In genomic region chr21:41362605-41363369, GRCh38 we compare ENCODE assay signal across 9 cellular contexts. TPM values are rescaled to one million over a fixed set of nuclear protein-coding genes. Genes with fewer than 3 reads are reported as not detected.
A peak's percentile ranks its signal among the peaks of the same experiment; 100 is the strongest.
DNase-seq lines count a peak whose midpoint lies in the region; ATAC-seq and TF ChIP-seq lines count a peak whose summit lies in the region.
"Had no signal": no experiment of that assay in that cellular context is flagged by ENCODE, and none has a peak within 500 bp of the region (broad histone marks: within the 10 kb centered on the region; RNA-seq: fewer than 3 reads in every experiment).

No MANE protein-coding gene starts in this region.

- H3K27ac Mint-ChIP-seq in activated B cell treated with CpG ODN at 0.5 μM for 24 hours (peak overlapping the region; percentile 97), progenitor cell of endocrine pancreas (no peak overlapping the region)
- peak overlapping the region; percentile 92 to 94 for H3K27ac Mint-ChIP-seq in stimulated activated naive CD8-positive, alpha-beta T cell treated with anti-CD3 and anti-CD28 coated beads, Interleukin-15, amount 100 ng/mL, for 72 hours

- ATAC-seq in GM18511 (IDR thresholded peaks at IDR 0.05; ENCODE audit: unreplicated experiment), result peak; percentile 2
- ATAC-seq in activated B cell treated with CpG ODN at 0.5 μM for 24 hours (ENCODE audit: low read depth), result no peak
- no peak for ATAC-seq in right cardiac atrium
- no peak for ATAC-seq in stimulated activated naive CD8-positive, alpha-beta T cell treated with anti-CD3 and anti-CD28 coated beads, Interleukin-15, amount 100 ng/mL, for 72 hours

- H3K27ac ChIP-seq in right cardiac atrium (ENCODE audit: low read length), result peak overlapping the region; percentile 99

- WGBS in right cardiac atrium, result 82% methylated on average over 16 of the region's 16 CpGs

- POLR2A ChIA-PET in activated B cell treated with CpG ODN at 0.5 μM for 24 hours (lab: Charles Lee), result interaction anchor here (0.6 to 2.5 kb wide), 11 partner anchors 7 to 196 kb away, joined by 3 to 13 read pairs (median 6); partner anchors contain the start of gene MX1

- H3K36me3 Mint-ChIP-seq in activated B cell treated with CpG ODN at 0.5 μM for 24 hours (ENCODE audit: low read depth) (peaks cover 18% of the 10 kb centered on the region), progenitor cell of endocrine pancreas (ENCODE audit: insufficient read depth) (no peaks in the 10 kb centered on the region)

- DNase-seq in activated B cell treated with CpG ODN at 0.5 μM for 24 hours (no peak), right cardiac atrium (no peak), NCI-H446 (lab: John Stamatoyannopoulos, UW) (no peak), NCI-H2107 treated with DMSO at 0.1 percent for 48 hours (lab: John Stamatoyannopoulos, UW; ENCODE audit: unreplicated experiment) (no peak), progenitor cell of endocrine pancreas (ENCODE audit: low spot score, unreplicated experiment) (no peak)
- no peak for DNase-seq in stimulated activated naive CD8-positive, alpha-beta T cell treated with anti-CD3 and anti-CD28 coated beads, Interleukin-15, amount 100 ng/mL, for 72 hours

- H3K27me3 Mint-ChIP-seq in activated B cell treated with CpG ODN at 0.5 μM for 24 hours (no peaks in the 10 kb centered on the region), progenitor cell of endocrine pancreas (peaks cover 11% of the 10 kb centered on the region)
- H3K27me3 Mint-ChIP-seq in stimulated activated naive CD8-positive, alpha-beta T cell treated with anti-CD3 and anti-CD28 coated beads, Interleukin-15, amount 100 ng/mL, for 72 hours, result no peaks in the 10 kb centered on the region

- intact Hi-C loops in activated B cell treated with CpG ODN at 0.5 μM for 24 hours (cut with micrococcal nuclease) (loop anchor here (5.0 to 10.0 kb wide), 2 partner anchors 515 to 702 kb away; partner anchors contain the start of gene PRDM15), right cardiac atrium (cut with DNase I) (no loop called here)

- no peaks in the 10 kb centered on the region for H3K9me3 ChIP-seq in right cardiac atrium (ENCODE audit: control insufficient read depth, low read length)

- H3K9me3 Mint-ChIP-seq in activated B cell treated with CpG ODN at 0.5 μM for 24 hours, result no peaks in the 10 kb centered on the region
- no peaks in the 10 kb centered on the region for H3K9me3 Mint-ChIP-seq in stimulated activated naive CD8-positive, alpha-beta T cell treated with anti-CD3 and anti-CD28 coated beads, Interleukin-15, amount 100 ng/mL, for 72 hours
- no peaks in the 10 kb centered on the region for H3K9me3 Mint-ChIP-seq in progenitor cell of endocrine pancreas (ENCODE audit: low read depth)

- H3K4me3 Mint-ChIP-seq in activated B cell treated with CpG ODN at 0.5 μM for 24 hours (peak overlapping the region; percentile 84), progenitor cell of endocrine pancreas (ENCODE audit: low read depth) (no peak overlapping the region)
- H3K4me3 Mint-ChIP-seq in stimulated activated naive CD8-positive, alpha-beta T cell treated with anti-CD3 and anti-CD28 coated beads, Interleukin-15, amount 100 ng/mL, for 72 hours, result peak overlapping the region; percentile 87 to 96

- CTCF ChIA-PET in activated B cell treated with CpG ODN at 0.5 μM for 24 hours (lab: Charles Lee), result no interaction called here

- H3K4me1 Mint-ChIP-seq in activated B cell treated with CpG ODN at 0.5 μM for 24 hours (peaks cover 69% of the 10 kb centered on the region), progenitor cell of endocrine pancreas (ENCODE audit: low read depth) (peaks cover 3% of the 10 kb centered on the region)
- H3K4me1 Mint-ChIP-seq in stimulated activated naive CD8-positive, alpha-beta T cell treated with anti-CD3 and anti-CD28 coated beads, Interleukin-15, amount 100 ng/mL, for 72 hours, result peaks cover 57% of the 10 kb centered on the region

- peak overlapping the region; percentile 52 for H3K4me3 ChIP-seq in right cardiac atrium (ENCODE audit: low read length)

- H3K4me1 ChIP-seq in right cardiac atrium (ENCODE audit: control insufficient read depth, insufficient read depth, low read length), result no peaks in the 10 kb centered on the region

- no peaks in the 10 kb centered on the region for H3K27me3 ChIP-seq in right cardiac atrium (ENCODE audit: control insufficient read depth, insufficient read depth)

- TF ChIP-seq CTCF in activated B cell treated with CpG ODN at 0.5 μM for 24 hours (IDR thresholded peaks at IDR 0.05) (no peak), progenitor cell of endocrine pancreas (IDR thresholded peaks at IDR 0.05; ENCODE audit: unreplicated experiment) (no peak)

RNA-seq across cellular contexts. Expression of gene MX2, which starts 1.0 kb away (rescaled TPM):
- 32.6 and 34.4 TPM in 2 replicates for total RNA-seq in activated B cell treated with CpG ODN at 0.5 μM for 24 hours
- 10 to 100 TPM in 2 of 4 donors, 1 to 10 TPM in 2; 5.5 to 13.1 (median 10.6) TPM for total RNA-seq in right cardiac atrium
- polyA plus RNA-seq in right cardiac atrium, result 6.2 TPM
- total RNA-seq in progenitor cell of endocrine pancreas, result 0.69 and 0.86 TPM in 2 replicates
- total RNA-seq: osteocyte, SK-MEL-5 had no signal

RNA-seq across cellular contexts. Expression of gene FAM3B, which starts 46.2 kb away (rescaled TPM):
- total RNA-seq in activated B cell treated with CpG ODN at 0.5 μM for 24 hours (not detected in 2 replicates), right cardiac atrium (under 1 TPM in 3 of 4 donors, not detected in 1; 0.37 to 0.79 (median 0.78) TPM), progenitor cell of endocrine pancreas (8.2 and 10.1 TPM in 2 replicates)
- 0.29 TPM for polyA plus RNA-seq in right cardiac atrium
- total RNA-seq: osteocyte, SK-MEL-5 had no signal
